Comparison of ENCODE assay signal across 1 cellular context in the genomic region with DNA sequence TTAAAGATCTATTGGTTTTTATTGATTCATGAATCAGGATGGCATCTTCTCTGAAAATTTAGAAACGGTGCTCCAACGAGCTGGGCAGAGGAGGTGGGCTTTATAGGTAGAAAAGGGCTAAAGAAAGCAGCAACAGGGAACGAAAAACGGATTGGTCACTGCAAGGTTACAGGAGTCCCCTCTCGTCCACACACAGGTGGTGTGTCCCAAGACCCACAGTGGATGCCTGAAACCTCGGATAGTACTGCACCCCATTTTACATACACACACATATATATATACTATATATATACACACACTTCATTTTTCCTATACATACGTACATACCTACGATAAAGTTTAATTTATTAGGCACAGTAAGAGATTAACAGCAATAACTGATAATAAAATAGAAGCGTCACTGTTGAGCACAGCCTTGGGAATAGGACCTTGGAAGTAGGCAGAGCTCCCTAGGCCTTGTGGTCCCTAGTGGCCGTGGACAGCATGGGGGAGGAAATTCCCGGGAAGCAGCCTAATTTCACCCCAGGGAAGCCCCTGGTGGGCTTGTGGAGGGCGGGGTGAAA.
TF ChIP-seq lines count a peak whose summit lies in the region.

No MANE protein-coding gene starts in this region.

TF ChIP-seq in HCT116, 20 proteins besides CTCF, POLR2A, EP300 and RAD21 (continued from another document):
- TF ChIP-seq, protein P1, sequence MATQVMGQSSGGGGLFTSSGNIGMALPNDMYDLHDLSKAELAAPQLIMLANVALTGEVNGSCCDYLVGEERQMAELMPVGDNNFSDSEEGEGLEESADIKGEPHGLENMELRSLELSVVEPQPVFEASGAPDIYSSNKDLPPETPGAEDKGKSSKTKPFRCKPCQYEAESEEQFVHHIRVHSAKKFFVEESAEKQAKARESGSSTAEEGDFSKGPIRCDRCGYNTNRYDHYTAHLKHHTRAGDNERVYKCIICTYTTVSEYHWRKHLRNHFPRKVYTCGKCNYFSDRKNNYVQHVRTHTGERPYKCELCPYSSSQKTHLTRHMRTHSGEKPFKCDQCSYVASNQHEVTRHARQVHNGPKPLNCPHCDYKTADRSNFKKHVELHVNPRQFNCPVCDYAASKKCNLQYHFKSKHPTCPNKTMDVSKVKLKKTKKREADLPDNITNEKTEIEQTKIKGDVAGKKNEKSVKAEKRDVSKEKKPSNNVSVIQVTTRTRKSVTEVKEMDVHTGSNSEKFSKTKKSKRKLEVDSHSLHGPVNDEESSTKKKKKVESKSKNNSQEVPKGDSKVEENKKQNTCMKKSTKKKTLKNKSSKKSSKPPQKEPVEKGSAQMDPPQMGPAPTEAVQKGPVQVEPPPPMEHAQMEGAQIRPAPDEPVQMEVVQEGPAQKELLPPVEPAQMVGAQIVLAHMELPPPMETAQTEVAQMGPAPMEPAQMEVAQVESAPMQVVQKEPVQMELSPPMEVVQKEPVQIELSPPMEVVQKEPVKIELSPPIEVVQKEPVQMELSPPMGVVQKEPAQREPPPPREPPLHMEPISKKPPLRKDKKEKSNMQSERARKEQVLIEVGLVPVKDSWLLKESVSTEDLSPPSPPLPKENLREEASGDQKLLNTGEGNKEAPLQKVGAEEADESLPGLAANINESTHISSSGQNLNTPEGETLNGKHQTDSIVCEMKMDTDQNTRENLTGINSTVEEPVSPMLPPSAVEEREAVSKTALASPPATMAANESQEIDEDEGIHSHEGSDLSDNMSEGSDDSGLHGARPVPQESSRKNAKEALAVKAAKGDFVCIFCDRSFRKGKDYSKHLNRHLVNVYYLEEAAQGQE (IDR thresholded peaks at IDR 0.05; ENCODE audit: low read depth): no peak
- no peak for TF ChIP-seq CBX3 (IDR thresholded peaks at IDR 0.05; ENCODE audit: low read depth)
- TF ChIP-seq ZNF274 (IDR thresholded peaks at IDR 0.05; ENCODE audit: low read depth, low read length): no peak
- TF ChIP-seq POLR2AphosphoS5 (IDR thresholded peaks at IDR 0.05; ENCODE audit: low read depth, low read length): no peak
- TF ChIP-seq EZH2 (IDR thresholded peaks at IDR 0.05): no peak
- TF ChIP-seq JUND (IDR thresholded peaks at IDR 0.05): no peak
- TF ChIP-seq, protein P2, sequence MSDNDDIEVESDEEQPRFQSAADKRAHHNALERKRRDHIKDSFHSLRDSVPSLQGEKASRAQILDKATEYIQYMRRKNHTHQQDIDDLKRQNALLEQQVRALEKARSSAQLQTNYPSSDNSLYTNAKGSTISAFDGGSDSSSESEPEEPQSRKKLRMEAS (IDR thresholded peaks at IDR 0.05): no peak
- no peak for TF ChIP-seq EGR1 (IDR thresholded peaks at IDR 0.05; ENCODE audit: low read depth)
- no peak for TF ChIP-seq ELF1 (IDR thresholded peaks at IDR 0.05; ENCODE audit: borderline replicate concordance, low read depth)
- TF ChIP-seq YY1 (IDR thresholded peaks at IDR 0.05; ENCODE audit: extremely low read depth, insufficient replicate concordance, low read depth, low read length): no peak
- TF ChIP-seq CEBPB (IDR thresholded peaks at IDR 0.05; ENCODE audit: low read depth): no peak
- TF ChIP-seq EZH2phosphoT487 (IDR thresholded peaks at IDR 0.05; ENCODE audit: borderline replicate concordance): no peak
